In genomic region chr11:71253794-71254193, GRCh38 we compare ENCODE assay signal across 21 cellular contexts. TPM values are rescaled to one million over a fixed set of nuclear protein-coding genes. Genes with fewer than 3 reads are reported as not detected.
DNase-seq lines count a peak whose midpoint lies in the region; ATAC-seq and TF ChIP-seq lines count a peak whose summit lies in the region.
"Had no signal": no experiment of that assay in that cellular context is flagged by ENCODE, and none has a peak within 500 bp of the region (broad histone marks: within the 10 kb centered on the region; RNA-seq: fewer than 3 reads in every experiment).

No MANE protein-coding gene starts in this region.

- intact Hi-C loops in tibial artery (cut with DNase I; ENCODE audit: low total_unique reads): no loop called here
- intact Hi-C loops in heart left ventricle (cut with DNase I): no loop called here

- no peak overlapping the region for H3K27ac Mint-ChIP-seq in neural crest cell (ENCODE audit: unreplicated experiment)
- H3K27ac Mint-ChIP-seq: activated naive CD4-positive, alpha-beta T cell treated with anti-CD3 and anti-CD28 coated beads, Interleukin-2, amount 50 U/mL, for 24 hours; naive thymus-derived CD4-positive, alpha-beta T cell had no signal

- H3K4me1 Mint-ChIP-seq in neural crest cell: peaks cover 10% of the 10 kb centered on the region

- H3K9me3 ChIP-seq in iPS-15b (ENCODE audit: control insufficient read depth, insufficient read depth, low read length) (no peaks in the 10 kb centered on the region), tibial artery (peaks cover 0 to 12% (median 0%) of the 10 kb centered on the region in 3 donors), MG63 (peaks cover 8% of the 10 kb centered on the region), heart left ventricle (peaks cover 0 to 12% (median 6%) of the 10 kb centered on the region in 12 donors)
- H3K9me3 ChIP-seq: BE2C had no signal

- 45 to 57% (median 50%) methylated on average over 5 of the region's 5 CpGs for WGBS in heart left ventricle, 4 donors

- ATAC-seq in heart left ventricle: no peak
- ATAC-seq: naive thymus-derived CD4-positive, alpha-beta T cell; Right ventricle myocardium inferior had no signal

- H3K27ac ChIP-seq in tibial artery (no peak overlapping the region), heart left ventricle (no peak overlapping the region)
- H3K27ac ChIP-seq: cardiac muscle cell had no signal

- H3K27me3 ChIP-seq in iPS-15b (ENCODE audit: control insufficient read depth, insufficient read depth, low read length) (no peaks in the 10 kb centered on the region), tibial artery (peaks cover 5 to 66% of the 10 kb centered on the region in 2 donors), MG63 (no peaks in the 10 kb centered on the region), heart left ventricle (peaks cover 31 to 67% (median 60%) of the 10 kb centered on the region in 9 donors)

- TF ChIP-seq CTCF in neural crest cell (conservative IDR thresholded peaks at IDR 0.05): no peak
- TF ChIP-seq CTCF in tibial artery (IDR thresholded peaks at IDR 0.05): no peak
- TF ChIP-seq CTCF in heart left ventricle (IDR thresholded peaks at IDR 0.05): no peak

- H3K4me3 ChIP-seq in iPS-15b (ENCODE audit: low read depth, low read length) (peak overlapping the region; percentile 59), tibial artery (no peak overlapping the region), MG63 (no peak overlapping the region), heart left ventricle (no peak overlapping the region)

- H3K4me1 ChIP-seq in iPS-15b (ENCODE audit: control insufficient read depth, insufficient read depth, low read length): peaks cover 25% of the 10 kb centered on the region
- H3K4me1 ChIP-seq in tibial artery: peaks cover 0 to 32% (median 28%) of the 10 kb centered on the region in 4 donors
- peaks cover 0 to 27% (median 7%) of the 10 kb centered on the region in 12 donors for H3K4me1 ChIP-seq in heart left ventricle
- H3K4me1 ChIP-seq: BE2C had no signal

- no peaks in the 10 kb centered on the region for H3K36me3 Mint-ChIP-seq in neural crest cell (ENCODE audit: low read depth)
- H3K36me3 Mint-ChIP-seq: activated naive CD4-positive, alpha-beta T cell treated with anti-CD3 and anti-CD28 coated beads, Interleukin-2, amount 50 U/mL, for 24 hours; naive thymus-derived CD4-positive, alpha-beta T cell had no signal

- peaks cover 70% of the 10 kb centered on the region for H3K27me3 Mint-ChIP-seq in neural crest cell (ENCODE audit: low read depth)

- H3K9me3 Mint-ChIP-seq in neural crest cell: no peaks in the 10 kb centered on the region
- H3K9me3 Mint-ChIP-seq: activated naive CD4-positive, alpha-beta T cell treated with anti-CD3 and anti-CD28 coated beads, Interleukin-2, amount 50 U/mL, for 24 hours had no signal

- no peaks in the 10 kb centered on the region for H3K36me3 ChIP-seq in iPS-15b (ENCODE audit: control insufficient read depth, insufficient read depth, low read length)
- no peaks in the 10 kb centered on the region for H3K36me3 ChIP-seq in tibial artery
- no peaks in the 10 kb centered on the region for H3K36me3 ChIP-seq in MG63
- no peaks in the 10 kb centered on the region for H3K36me3 ChIP-seq in heart left ventricle
- H3K36me3 ChIP-seq: BE2C, cardiac muscle cell had no signal

- no peak overlapping the region for H3K9ac ChIP-seq in iPS-15b (ENCODE audit: low read depth, low read length)

- peak overlapping the region; percentile 85 for H3K4me3 Mint-ChIP-seq in neural crest cell
- H3K4me3 Mint-ChIP-seq: activated naive CD4-positive, alpha-beta T cell treated with anti-CD3 and anti-CD28 coated beads, Interleukin-2, amount 50 U/mL, for 24 hours had no signal

- TF ChIP-seq POLR2A in heart left ventricle (IDR thresholded peaks at IDR 0.05): no peak

- peak; percentile 63 for DNase-seq in DMS53 (lab: John Stamatoyannopoulos, UW)
- DNase-seq in DMS53 treated with DMSO at 0.1 percent for 48 hours (lab: John Stamatoyannopoulos, UW; ENCODE audit: unreplicated experiment): no peak
- DNase-seq in neural crest cell (ENCODE audit: low read depth, low spot score): no peak
- DNase-seq in tibial artery: no peak
- no peak for DNase-seq in MG63
- no peak for DNase-seq in heart left ventricle
- no peak for DNase-seq in SHP77 (lab: John Stamatoyannopoulos, UW)
- DNase-seq: activated CD4-positive, alpha-beta T cell treated with anti-CD3 and anti-CD28 coated beads, Interleukin-2, amount 50 U/mL, for 1 hour; anterior cingulate cortex; BE2C; cortex of kidney; DND-41; GOT3; naive thymus-derived CD4-positive, alpha-beta T cell; NCI-H1694 treated with DMSO at 0.1 percent for 48 hours; NCI-H748 treated with DMSO at 0.1 percent for 48 hours; stimulated activated naive CD4-positive, alpha-beta T cell treated with Interleukin-2 at 50 U/mL for 16 hours had no signal

RNA-seq across cellular contexts. Expression of gene SHANK2, which starts 1.4 kb away (rescaled TPM):
- total RNA-seq in neural crest cell (7.6 and 10.0 TPM in 2 replicates), heart left ventricle (1 to 10 TPM in 1 of 9 donors, under 1 TPM in 3, not detected in 5; 0.29 to 1.5 (median 0.41) TPM)
- total RNA-seq in MG63 (2014; rRNA removed; shearing (Covaris generic); ENCODE audit: low replicate concordance): 0.49 and 18.6 TPM in 2 replicates
- under 1 TPM; under 0.01 to 0.04 TPM for polyA plus RNA-seq in heart left ventricle
- polyA plus RNA-seq: cardiac muscle cell; naive thymus-derived CD4-positive, alpha-beta T cell had no signal
